Comparison of ENCODE assay signal across 24 cellular contexts in the genomic region with DNA sequence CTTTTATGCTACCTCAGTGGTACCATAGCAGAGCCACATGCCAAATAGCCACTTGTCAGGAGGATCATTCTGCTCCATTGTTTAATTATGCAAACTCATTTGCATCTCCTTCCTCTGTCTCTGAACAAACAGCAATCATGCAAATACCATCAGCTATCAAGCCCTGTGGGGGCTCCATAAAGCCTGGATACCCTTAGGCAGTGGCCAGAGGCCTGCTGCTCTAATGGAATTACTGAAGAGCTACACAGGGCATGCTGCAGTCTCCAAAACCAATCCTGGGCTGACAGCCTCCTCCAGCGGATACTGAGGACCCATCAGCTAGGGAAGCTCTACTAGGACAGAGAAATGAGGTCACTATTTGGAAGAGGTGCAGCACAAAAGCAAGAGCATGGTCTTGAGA.
"Had no signal": no experiment of that assay in that cellular context is flagged by ENCODE, and none has a peak within 500 bp of the region (broad histone marks: within the 10 kb centered on the region; RNA-seq: fewer than 3 reads in every experiment).

No MANE protein-coding gene starts in this region.

- H3K27ac ChIP-seq: epithelial cell of prostate, esophagus muscularis mucosa, gastroesophageal sphincter, neutrophil, spleen, thoracic aorta, transverse colon had no signal

- H3K27me3 Mint-ChIP-seq: stimulated activated naive B cell treated with anti-CD40 and anti-IgM and Interleukin-4, amounts not matched to agents 10 μg/mL and 1 μg/mL and 100 μg/mL, for 72 hours had no signal

- H3K36me3 Mint-ChIP-seq: naive B cell; stimulated activated naive B cell treated with anti-CD40 and anti-IgM and Interleukin-4, amounts not matched to agents 10 μg/mL and 1 μg/mL and 100 μg/mL, for 72 hours had no signal

- H3K27me3 ChIP-seq: dorsolateral prefrontal cortex, esophagus muscularis mucosa, gastroesophageal sphincter, neutrophil, transverse colon had no signal

- H3K4me1 ChIP-seq: esophagus muscularis mucosa, gastroesophageal sphincter, spleen, transverse colon had no signal

- H3K4me1 Mint-ChIP-seq: naive B cell; stimulated activated naive B cell treated with anti-CD40 and anti-IgM and Interleukin-4, amounts not matched to agents 10 μg/mL and 1 μg/mL and 100 μg/mL, for 72 hours; stimulated activated naive CD8-positive, alpha-beta T cell treated with anti-CD3 and anti-CD28 coated beads, Interleukin-15, amount 100 ng/mL, for 72 hours had no signal

- H3K4me3 ChIP-seq: dorsolateral prefrontal cortex, esophagus muscularis mucosa, gastroesophageal sphincter, lung, spleen, thoracic aorta, transverse colon had no signal

- DNase-seq: cortex of kidney; dorsolateral prefrontal cortex; effector memory CD4-positive, alpha-beta T cell; glutamatergic neuron; kidney; left colon; left ventricle myocardium superior; mesenchymal stem cell; naive B cell; posterior cingulate gyrus; spleen; stimulated activated CD4-positive, alpha-beta T cell treated with anti-CD3 and anti-CD28 coated beads, Interleukin-15, amount 100 ng/mL, for 24 hours; stimulated activated CD4-positive, alpha-beta T cell treated with anti-CD3 and anti-CD28 coated beads, Interleukin-1b, Interleukin-23, amount 100 ng/mL, for 48 hours; stimulated activated CD4-positive, alpha-beta T cell treated with anti-CD3 and anti-CD28 coated beads, Interleukin-4, amount 100 ng/mL, for 24 hours; stimulated activated naive B cell treated with anti-CD40 and anti-IgM and Interleukin-4, amounts not matched to agents 10 μg/mL and 1 μg/mL and 100 μg/mL, for 72 hours; stimulated activated naive CD8-positive, alpha-beta T cell treated with anti-CD3 and anti-CD28 coated beads, Interleukin-15, amount 100 ng/mL, for 72 hours; transverse colon had no signal

- H3K36me3 ChIP-seq: esophagus muscularis mucosa, gastroesophageal sphincter, neutrophil, spleen, thoracic aorta, transverse colon had no signal

- H3K4me3 Mint-ChIP-seq: naive B cell; nephron; stimulated activated naive B cell treated with anti-CD40 and anti-IgM and Interleukin-4, amounts not matched to agents 10 μg/mL and 1 μg/mL and 100 μg/mL, for 72 hours; stimulated activated naive CD8-positive, alpha-beta T cell treated with anti-CD3 and anti-CD28 coated beads, Interleukin-15, amount 100 ng/mL, for 72 hours had no signal

- H3K9me3 ChIP-seq: neutrophil had no signal

- H3K27ac Mint-ChIP-seq: naive B cell; nephron; stimulated activated naive B cell treated with anti-CD40 and anti-IgM and Interleukin-4, amounts not matched to agents 10 μg/mL and 1 μg/mL and 100 μg/mL, for 72 hours had no signal
